18 cellular contexts compared by ENCODE assay signal in the genomic region with DNA sequence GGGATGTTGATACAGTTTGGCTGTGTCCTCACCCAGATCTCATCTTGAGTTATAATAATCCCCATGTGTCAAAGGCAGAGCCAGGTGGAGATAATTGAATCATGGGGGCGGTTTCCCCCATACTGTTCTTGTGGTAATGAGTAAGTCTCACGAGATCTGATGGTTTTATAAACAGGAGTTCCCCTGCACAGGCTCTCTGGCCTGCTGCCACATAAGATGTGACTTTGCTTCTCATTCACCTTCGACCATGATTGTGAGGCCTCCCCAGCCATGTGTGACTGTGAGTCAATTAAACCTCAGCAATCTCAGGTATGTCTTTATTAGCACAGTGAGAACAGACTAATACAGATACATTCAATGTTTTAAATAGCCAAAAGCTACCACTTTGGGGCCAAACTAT. TPM values are rescaled to one million over a fixed set of nuclear protein-coding genes. Genes with fewer than 3 reads are reported as not detected.
A peak's percentile ranks its signal among the peaks of the same experiment; 100 is the strongest.
DNase-seq lines count a peak whose midpoint lies in the region; ATAC-seq and TF ChIP-seq lines count a peak whose summit lies in the region.
"Had no signal": no experiment of that assay in that cellular context is flagged by ENCODE, and none has a peak within 500 bp of the region (broad histone marks: within the 10 kb centered on the region; RNA-seq: fewer than 3 reads in every experiment).

No MANE protein-coding gene starts in this region.

- no peak for TF ChIP-seq CTCF in activated CD8-positive, alpha-beta T cell treated with anti-CD3 and anti-CD28 coated beads for 36 hours (IDR thresholded peaks at IDR 0.05)
- no peak for TF ChIP-seq CTCF in nephron (IDR thresholded peaks at IDR 0.05; ENCODE audit: unreplicated experiment in 3 of 3)

- POLR2A ChIA-PET in activated CD8-positive, alpha-beta T cell treated with anti-CD3 and anti-CD28 coated beads for 36 hours (lab: Charles Lee), result no interaction called here
- POLR2A ChIA-PET in activated CD8-positive, alpha-beta T cell treated with anti-CD3 and anti-CD28 coated beads, Interleukin-2, amount 10 ng/mL, durations not matched to agents 7 days and 5 days (lab: Charles Lee), result no interaction called here

- CTCF ChIA-PET in activated CD8-positive, alpha-beta T cell treated with anti-CD3 and anti-CD28 coated beads for 36 hours (lab: Charles Lee), result no interaction called here
- CTCF ChIA-PET in activated CD8-positive, alpha-beta T cell treated with anti-CD3 and anti-CD28 coated beads, Interleukin-2, amount 10 ng/mL, durations not matched to agents 7 days and 5 days (lab: Charles Lee), result no interaction called here

- intact Hi-C loops in activated CD8-positive, alpha-beta T cell treated with anti-CD3 and anti-CD28 coated beads for 36 hours (cut with micrococcal nuclease), result no loop called here

- H3K4me3 Mint-ChIP-seq in activated CD8-positive, alpha-beta T cell treated with anti-CD3 and anti-CD28 coated beads for 36 hours, result no peak overlapping the region
- no peak overlapping the region for H3K4me3 Mint-ChIP-seq in activated CD8-positive, alpha-beta T cell treated with anti-CD3 and anti-CD28 coated beads, Interleukin-2, amount 10 ng/mL, durations not matched to agents 7 days and 5 days
- no peak overlapping the region for H3K4me3 Mint-ChIP-seq in nephron
- H3K4me3 Mint-ChIP-seq in stimulated activated naive CD8-positive, alpha-beta T cell treated with anti-CD3 and anti-CD28 coated beads, Interleukin-15, amount 100 ng/mL, for 72 hours, result no peak overlapping the region
- H3K4me3 Mint-ChIP-seq: activated naive CD4-positive, alpha-beta T cell treated with anti-CD3 and anti-CD28 coated beads, Interleukin-2, amount 50 U/mL, for 24 hours; CD8-positive, alpha-beta memory T cell had no signal

- H3K27ac Mint-ChIP-seq in activated CD8-positive, alpha-beta T cell treated with anti-CD3 and anti-CD28 coated beads for 36 hours, result no peak overlapping the region
- H3K27ac Mint-ChIP-seq in activated CD8-positive, alpha-beta T cell treated with anti-CD3 and anti-CD28 coated beads, Interleukin-2, amount 10 ng/mL, durations not matched to agents 7 days and 5 days, result no peak overlapping the region
- H3K27ac Mint-ChIP-seq in nephron, result peak overlapping the region in 2 of 3 experiments; percentile 24 to 60
- H3K27ac Mint-ChIP-seq in stimulated activated naive CD8-positive, alpha-beta T cell treated with anti-CD3 and anti-CD28 coated beads, Interleukin-15, amount 100 ng/mL, for 72 hours, result no peak overlapping the region
- H3K27ac Mint-ChIP-seq: activated naive CD4-positive, alpha-beta T cell treated with anti-CD3 and anti-CD28 coated beads, Interleukin-2, amount 50 U/mL, for 24 hours; CD8-positive, alpha-beta memory T cell had no signal

- H3K36me3 Mint-ChIP-seq in activated CD8-positive, alpha-beta T cell treated with anti-CD3 and anti-CD28 coated beads for 36 hours (ENCODE audit: low read depth), result no peaks in the 10 kb centered on the region
- H3K36me3 Mint-ChIP-seq in activated CD8-positive, alpha-beta T cell treated with anti-CD3 and anti-CD28 coated beads, Interleukin-2, amount 10 ng/mL, durations not matched to agents 7 days and 5 days (ENCODE audit: low read depth), result no peaks in the 10 kb centered on the region
- no peaks in the 10 kb centered on the region for H3K36me3 Mint-ChIP-seq in nephron (ENCODE audit: low read depth)
- H3K36me3 Mint-ChIP-seq: activated naive CD4-positive, alpha-beta T cell treated with anti-CD3 and anti-CD28 coated beads, Interleukin-2, amount 50 U/mL, for 24 hours; CD8-positive, alpha-beta memory T cell had no signal

- no peaks in the 10 kb centered on the region for H3K4me1 Mint-ChIP-seq in activated CD8-positive, alpha-beta T cell treated with anti-CD3 and anti-CD28 coated beads for 36 hours (ENCODE audit: low read depth)
- no peaks in the 10 kb centered on the region for H3K4me1 Mint-ChIP-seq in activated CD8-positive, alpha-beta T cell treated with anti-CD3 and anti-CD28 coated beads, Interleukin-2, amount 10 ng/mL, durations not matched to agents 7 days and 5 days (ENCODE audit: low read depth)
- no peaks in the 10 kb centered on the region for H3K4me1 Mint-ChIP-seq in nephron
- no peaks in the 10 kb centered on the region for H3K4me1 Mint-ChIP-seq in stimulated activated naive CD8-positive, alpha-beta T cell treated with anti-CD3 and anti-CD28 coated beads, Interleukin-15, amount 100 ng/mL, for 72 hours
- H3K4me1 Mint-ChIP-seq: activated naive CD4-positive, alpha-beta T cell treated with anti-CD3 and anti-CD28 coated beads, Interleukin-2, amount 50 U/mL, for 24 hours; CD8-positive, alpha-beta memory T cell had no signal

- peak; percentile 30 for DNase-seq in activated CD8-positive, alpha-beta T cell treated with anti-CD3 and anti-CD28 coated beads for 36 hours
- DNase-seq in activated CD8-positive, alpha-beta T cell treated with anti-CD3 and anti-CD28 coated beads, Interleukin-2, amount 10 ng/mL, durations not matched to agents 7 days and 5 days, result no peak
- DNase-seq in HK-2 (ENCODE audit: unreplicated experiment) (peak; percentile 78), astrocyte of the hippocampus (ENCODE audit: low read depth, low spot score) (peak; percentile 79), HuH-7 (ENCODE audit: low spot score) (no peak)
- no peak for DNase-seq in stimulated activated naive CD8-positive, alpha-beta T cell treated with anti-CD3 and anti-CD28 coated beads, Interleukin-15, amount 100 ng/mL, for 72 hours
- DNase-seq: activated CD4-positive, alpha-beta T cell treated with anti-CD3 and anti-CD28 coated beads for 1 hour; CD8-positive, alpha-beta memory T cell; dermis blood vessel endothelial cell; erythroblast; KBM-7; NCI-H1105 treated with DMSO at 0.1 percent for 48 hours had no signal

- no peaks in the 10 kb centered on the region for H3K9me3 Mint-ChIP-seq in activated CD8-positive, alpha-beta T cell treated with anti-CD3 and anti-CD28 coated beads for 36 hours
- H3K9me3 Mint-ChIP-seq in activated CD8-positive, alpha-beta T cell treated with anti-CD3 and anti-CD28 coated beads, Interleukin-2, amount 10 ng/mL, durations not matched to agents 7 days and 5 days (ENCODE audit: insufficient read depth), result no peaks in the 10 kb centered on the region
- H3K9me3 Mint-ChIP-seq in nephron, result peaks cover 14% of the 10 kb centered on the region
- H3K9me3 Mint-ChIP-seq in stimulated activated naive CD8-positive, alpha-beta T cell treated with anti-CD3 and anti-CD28 coated beads, Interleukin-15, amount 100 ng/mL, for 72 hours, result no peaks in the 10 kb centered on the region

- no peaks in the 10 kb centered on the region for H3K27me3 Mint-ChIP-seq in activated CD8-positive, alpha-beta T cell treated with anti-CD3 and anti-CD28 coated beads for 36 hours
- H3K27me3 Mint-ChIP-seq in activated CD8-positive, alpha-beta T cell treated with anti-CD3 and anti-CD28 coated beads, Interleukin-2, amount 10 ng/mL, durations not matched to agents 7 days and 5 days (ENCODE audit: low read depth), result peaks cover 2% of the 10 kb centered on the region
- H3K27me3 Mint-ChIP-seq in nephron (ENCODE audit: low read depth), result peaks cover 20% of the 10 kb centered on the region
- peaks cover 25% of the 10 kb centered on the region for H3K27me3 Mint-ChIP-seq in stimulated activated naive CD8-positive, alpha-beta T cell treated with anti-CD3 and anti-CD28 coated beads, Interleukin-15, amount 100 ng/mL, for 72 hours

- no peak for ATAC-seq in activated CD8-positive, alpha-beta T cell treated with anti-CD3 and anti-CD28 coated beads for 36 hours
- no peak for ATAC-seq in activated CD8-positive, alpha-beta T cell treated with anti-CD3 and anti-CD28 coated beads, Interleukin-2, amount 10 ng/mL, durations not matched to agents 7 days and 5 days
- ATAC-seq in stimulated activated naive CD8-positive, alpha-beta T cell treated with anti-CD3 and anti-CD28 coated beads, Interleukin-15, amount 100 ng/mL, for 72 hours, result no peak
- ATAC-seq in GM19324 (IDR thresholded peaks at IDR 0.05; ENCODE audit: low FRiP score, unreplicated experiment), result no peak
- ATAC-seq: gastroesophageal sphincter had no signal

RNA-seq across cellular contexts. Expression of a gene that starts 41.1 kb away (rescaled TPM):
- 1 to 10 TPM; 3.1 to 3.5 TPM for total RNA-seq in activated CD8-positive, alpha-beta T cell treated with anti-CD3 and anti-CD28 coated beads for 36 hours
- 10 to 100 TPM; 34.4 to 35.7 TPM for total RNA-seq in activated CD8-positive, alpha-beta T cell treated with anti-CD3 and anti-CD28 coated beads, Interleukin-2, amount 10 ng/mL, durations not matched to agents 7 days and 5 days
- total RNA-seq: SJSA1, thoracic aorta had no signal

Comparison
In these comparisons a context has a peak if more than half of its experiments do, and no peak if none do; other contexts are left out.
1. DNase-seq: peak in activated CD8-positive, alpha-beta T cell treated with anti-CD3 and anti-CD28 coated beads for 36 hours (single experiment), HK-2 (single experiment) and astrocyte of the hippocampus (single experiment); none in activated CD8-positive, alpha-beta T cell treated with anti-CD3 and anti-CD28 coated beads, Interleukin-2, amount 10 ng/mL, durations not matched to agents 7 days and 5 days (single experiment), stimulated activated naive CD8-positive, alpha-beta T cell treated with anti-CD3 and anti-CD28 coated beads, Interleukin-15, amount 100 ng/mL, for 72 hours (0 of 2) and HuH-7 (single experiment).
2. RNA of a gene that starts 41.1 kb away (total RNA-seq): 34.4 to 35.7 TPM in activated CD8-positive, alpha-beta T cell treated with anti-CD3 and anti-CD28 coated beads, Interleukin-2, amount 10 ng/mL, durations not matched to agents 7 days and 5 days; 3.1 to 3.5 TPM in activated CD8-positive, alpha-beta T cell treated with anti-CD3 and anti-CD28 coated beads for 36 hours; every median in the first group is over 4 times any median in the second.
3. H3K27ac Mint-ChIP-seq: peak in nephron (2 of 3); none in activated CD8-positive, alpha-beta T cell treated with anti-CD3 and anti-CD28 coated beads for 36 hours (single experiment), activated CD8-positive, alpha-beta T cell treated with anti-CD3 and anti-CD28 coated beads, Interleukin-2, amount 10 ng/mL, durations not matched to agents 7 days and 5 days (single experiment) and stimulated activated naive CD8-positive, alpha-beta T cell treated with anti-CD3 and anti-CD28 coated beads, Interleukin-15, amount 100 ng/mL, for 72 hours (0 of 2).